ENCODE assay signal across 17 cellular contexts in the genomic region with DNA sequence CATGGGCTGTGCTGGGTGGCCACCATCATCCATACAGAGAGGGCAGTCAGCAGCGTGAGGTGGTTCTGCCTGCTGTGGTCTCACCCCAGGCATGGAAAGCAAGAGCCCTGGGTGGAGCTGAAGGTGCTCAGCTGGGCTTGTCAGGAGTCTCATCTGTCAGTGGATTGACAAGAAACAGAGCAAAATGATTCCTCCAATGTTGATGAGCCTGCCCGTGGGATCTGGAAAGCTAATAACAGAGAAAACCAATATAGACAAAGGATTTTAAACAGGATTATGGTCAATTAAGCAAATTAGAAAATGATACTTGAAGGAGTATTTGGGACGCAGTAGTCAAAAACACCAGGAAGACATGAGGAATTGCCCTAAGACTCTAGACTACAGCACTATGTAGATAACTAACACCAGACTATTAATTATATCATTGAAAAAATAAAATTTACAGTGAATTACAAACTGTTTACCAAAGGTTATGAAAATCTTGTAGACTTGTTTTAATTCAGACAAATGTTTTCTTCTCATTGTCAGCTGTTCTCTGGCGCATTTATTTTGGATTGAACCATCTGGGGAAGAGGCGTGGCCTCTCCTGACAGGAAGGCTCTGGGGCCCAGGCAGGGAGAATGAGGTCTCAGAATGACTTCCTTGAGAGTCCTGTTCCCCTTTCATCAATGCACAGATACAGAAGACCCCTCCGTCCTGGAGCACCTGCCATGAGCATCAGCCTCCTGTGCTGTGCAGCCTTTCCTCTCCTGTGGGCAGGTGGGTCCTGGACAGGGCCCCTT.
"Had no signal": no experiment of that assay in that cellular context is flagged by ENCODE, and none has a peak within 500 bp of the region (broad histone marks: within the 10 kb centered on the region; RNA-seq: fewer than 3 reads in every experiment).

No MANE protein-coding gene starts in this region.

- H3K36me3 Mint-ChIP-seq: neural progenitor cell had no signal

- ATAC-seq: left lobe of liver, sciatic nerve had no signal

- H3K9ac ChIP-seq: neural progenitor cell had no signal

- H3K4me1 Mint-ChIP-seq: neural progenitor cell had no signal

- H3K4me1 ChIP-seq: ascending aorta, breast epithelium, esophagus squamous epithelium, neural progenitor cell, suprapubic skin had no signal

- H3K27ac ChIP-seq: ascending aorta, breast epithelium, esophagus squamous epithelium, neural progenitor cell, ovary, suprapubic skin had no signal

- H3K9me3 Mint-ChIP-seq: activated CD4-positive, alpha-beta memory T cell treated with anti-CD3 and anti-CD28 coated beads, Interleukin-2, amount 10 ng/mL, durations not matched to agents 7 days and 5 days; neural progenitor cell; stimulated activated naive CD8-positive, alpha-beta T cell treated with anti-CD3 and anti-CD28 coated beads, Interleukin-15, Interleukin-2, amounts not matched to agents 100 ng/mL and 50 ng/mL, for 24 hours had no signal

- H3K27ac Mint-ChIP-seq: activated CD4-positive, alpha-beta memory T cell treated with anti-CD3 and anti-CD28 coated beads, Interleukin-2, amount 10 ng/mL, durations not matched to agents 7 days and 5 days; neural progenitor cell; stimulated activated naive CD8-positive, alpha-beta T cell treated with anti-CD3 and anti-CD28 coated beads, Interleukin-15, Interleukin-2, amounts not matched to agents 100 ng/mL and 50 ng/mL, for 24 hours had no signal

- H3K9me3 ChIP-seq: ascending aorta, breast epithelium, esophagus squamous epithelium, ovary, suprapubic skin had no signal

- H3K27me3 Mint-ChIP-seq: stimulated activated naive CD8-positive, alpha-beta T cell treated with anti-CD3 and anti-CD28 coated beads, Interleukin-15, Interleukin-2, amounts not matched to agents 100 ng/mL and 50 ng/mL, for 24 hours had no signal

- H3K4me3 Mint-ChIP-seq: activated CD4-positive, alpha-beta memory T cell treated with anti-CD3 and anti-CD28 coated beads, Interleukin-2, amount 10 ng/mL, durations not matched to agents 7 days and 5 days; neural progenitor cell; stimulated activated naive CD8-positive, alpha-beta T cell treated with anti-CD3 and anti-CD28 coated beads, Interleukin-15, Interleukin-2, amounts not matched to agents 100 ng/mL and 50 ng/mL, for 24 hours had no signal

- DNase-seq: activated CD4-positive, alpha-beta memory T cell treated with anti-CD3 and anti-CD28 coated beads, Interleukin-2, amount 10 ng/mL, durations not matched to agents 7 days and 5 days; activated CD4-positive, CD25-positive, alpha-beta regulatory T cell treated with anti-CD3 and anti-CD28 coated beads, Interleukin-2, amount 50 U/mL, for 72 hours; activated CD8-positive, alpha-beta memory T cell treated with anti-CD3 and anti-CD28 coated beads, Interleukin-2, amount 50 U/mL, for 4 hours; cerebellar nuclear complex; effector CD8-positive, alpha-beta T cell; esophagus squamous epithelium; hippocampal formation; midbrain; ovary; trophoblast cell had no signal

- H3K27me3 ChIP-seq: ascending aorta, breast epithelium, esophagus squamous epithelium, neural progenitor cell, ovary, suprapubic skin had no signal

- H3K4me3 ChIP-seq: ascending aorta, breast epithelium, esophagus squamous epithelium, neural progenitor cell, ovary, suprapubic skin had no signal

- H3K4me2 ChIP-seq: neural progenitor cell had no signal

- H3K36me3 ChIP-seq: ascending aorta, breast epithelium, esophagus squamous epithelium, neural progenitor cell, ovary, suprapubic skin had no signal

- H2AFZ ChIP-seq: neural progenitor cell had no signal
